25 cellular contexts compared by ENCODE assay signal in genomic region chr19:30679286-30679685, GRCh38.
"Had no signal": no experiment of that assay in that cellular context is flagged by ENCODE, and none has a peak within 500 bp of the region (broad histone marks: within the 10 kb centered on the region; RNA-seq: fewer than 3 reads in every experiment).

No MANE protein-coding gene starts in this region.

- ATAC-seq: esophagus mucosa; gastrocnemius medialis; left cardiac atrium; left lung; naive thymus-derived CD4-positive, alpha-beta T cell; sciatic nerve; stimulated activated effector memory CD8-positive, alpha-beta T cell treated with anti-CD3 and anti-CD28 coated beads, Interleukin-12 subunit alpha, Interleukin-12 subunit beta, amount 100 ng/mL, for 72 hours had no signal

- H3K9me3 ChIP-seq: gastrocnemius medialis, left lung, prostate gland, right atrium auricular region, stomach, thyroid gland had no signal

- H3K4me3 ChIP-seq: gastrocnemius medialis, left lung, neural progenitor cell, prostate gland, right atrium auricular region, smooth muscle cell, stomach, thyroid gland had no signal

- H2AFZ ChIP-seq: neural progenitor cell had no signal

- H3K27ac ChIP-seq: epithelial cell of prostate, gastrocnemius medialis, left lung, neural progenitor cell, prostate gland, right atrium auricular region, stomach, thyroid gland had no signal

- DNase-seq: effector CD8-positive, alpha-beta T cell; foreskin fibroblast; gastrocnemius medialis; head of caudate nucleus; left cardiac atrium; left lung; mesenchymal stem cell; midbrain; naive thymus-derived CD4-positive, alpha-beta T cell; nucleus accumbens; stimulated activated CD4-positive, alpha-beta T cell treated with anti-CD3 and anti-CD28 coated beads, Interleukin-12 subunit alpha, Interleukin-12 subunit beta, amount 100 ng/mL, for 4 hours; stimulated activated CD4-positive, alpha-beta T cell treated with anti-CD3 and anti-CD28 coated beads, Interleukin-1b, Interleukin-23, amount 100 ng/mL, for 48 hours; stimulated activated CD4-positive, alpha-beta T cell treated with anti-CD3 and anti-CD28 coated beads, Interleukin-4, amount 100 ng/mL, for 24 hours; stimulated activated naive CD4-positive, alpha-beta T cell treated with Interleukin-2 at 50 U/mL for 16 hours; stomach; thyroid gland; trophoblast cell had no signal

- H3K4me1 ChIP-seq: gastrocnemius medialis, left lung, prostate gland, right atrium auricular region, thyroid gland had no signal

- H3K36me3 ChIP-seq: gastrocnemius medialis, left lung, neural progenitor cell, prostate gland, right atrium auricular region, stomach, thyroid gland had no signal

- H3K4me2 ChIP-seq: neural progenitor cell, smooth muscle cell had no signal

- H3K27me3 ChIP-seq: gastrocnemius medialis, neural progenitor cell, right atrium auricular region, thyroid gland had no signal
